12 cellular contexts compared by ENCODE assay signal in the genomic region with DNA sequence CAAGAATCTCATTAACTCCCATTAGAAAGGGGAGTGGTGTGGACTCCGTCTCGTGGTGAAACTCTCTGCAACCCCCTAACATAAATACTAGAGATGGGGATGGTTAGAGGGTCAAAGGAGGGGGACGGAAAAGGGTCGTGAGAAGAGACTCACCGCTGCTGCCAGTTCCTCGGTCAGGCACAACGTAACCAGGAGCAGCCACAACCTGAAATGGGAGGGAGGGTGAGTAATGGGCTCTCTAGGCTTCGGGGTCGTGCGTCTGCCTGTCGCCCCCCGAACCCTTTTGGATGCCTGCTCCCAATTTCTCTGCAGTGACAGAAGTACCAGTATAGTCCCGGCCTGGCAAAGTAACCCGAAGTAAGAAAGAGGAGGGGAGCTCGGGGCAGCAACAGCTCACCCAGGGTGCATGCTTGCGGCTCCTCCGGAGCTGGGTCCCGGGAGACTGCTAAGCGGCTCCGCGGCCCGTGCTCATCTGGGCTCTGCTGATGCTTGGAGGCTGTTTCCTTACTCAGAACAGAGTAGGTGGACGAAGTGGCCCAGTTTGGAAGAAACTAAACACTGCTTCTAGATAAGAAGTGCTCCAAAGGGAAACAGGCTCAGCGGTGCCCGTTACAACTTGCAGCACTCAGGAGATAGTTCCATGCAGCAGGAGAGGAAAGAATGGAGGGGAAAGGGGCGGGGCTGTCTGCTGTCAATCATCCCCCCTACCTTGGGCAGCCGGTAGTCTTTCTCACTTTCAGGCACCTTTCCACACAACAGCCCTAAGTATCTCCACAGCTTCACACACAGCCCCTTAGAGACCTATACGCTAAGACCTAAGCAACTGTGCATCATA. TPM values are rescaled to one million over a fixed set of nuclear protein-coding genes. Genes with fewer than 3 reads are reported as not detected.
A peak's percentile ranks its signal among the peaks of the same experiment; 100 is the strongest.
DNase-seq lines count a peak whose midpoint lies in the region; ATAC-seq, FAIRE-seq and TF ChIP-seq lines count a peak whose summit lies in the region.
"Had no signal": no experiment of that assay in that cellular context is flagged by ENCODE, and none has a peak within 500 bp of the region (broad histone marks: within the 10 kb centered on the region; RNA-seq: fewer than 3 reads in every experiment).

Gene COL4A6 (minus strand): TSS at position 634 of the 835 bp plus-strand sequence. CDS start 226 bp downstream, at position 408.

- H2BK12ac ChIP-seq in mesenchymal stem cell (ENCODE audit: low read length in 2 of 2): peak within 1 kb of the TSS in 1 of 2 experiments; percentile 34

- POLR2A ChIA-PET in endothelial cell of umbilical vein (lab: Charles Lee): no interaction called here

- H3K9ac ChIP-seq in endothelial cell of umbilical vein (replicated peaks; ENCODE audit: extremely low read depth, insufficient read depth, low read length) (no peak within 1 kb of the TSS), mesenchymal stem cell (ENCODE audit: low read length) (peak within 1 kb of the TSS; percentile 8)
- H3K9ac ChIP-seq: BLaER1 treated with 17β-estradiol and CSF1 and Interleukin-3, amounts not matched to agents 10 nM and 100 nM had no signal

- H3K9me1 ChIP-seq in endothelial cell of umbilical vein (replicated peaks; ENCODE audit: control insufficient read depth, extremely low read depth, insufficient read depth, low read length): no peaks in the 10 kb centered on the region

- H3K27me3 ChIP-seq in endothelial cell of umbilical vein (ENCODE audit: control insufficient read depth in 2 of 2, insufficient read depth in 2 of 2, low read length in 2 of 2) (peaks cover 0 to 2% of the 10 kb centered on the region in 2 experiments), mesenchymal stem cell (ENCODE audit: control insufficient read depth in 1 of 2, insufficient read depth in 1 of 2, low read length in 2 of 2) (peaks cover 0 to 41% of the 10 kb centered on the region in 2 experiments)

- H4K8ac ChIP-seq in mesenchymal stem cell (ENCODE audit: low read length): no peak within 1 kb of the TSS

- DNase-seq in NB4 (ENCODE audit: low read depth): peak; percentile 2
- DNase-seq in endothelial cell of umbilical vein (ENCODE audit: low read depth, low spot score): peak; percentile 26
- peak; percentile 37 for DNase-seq in mesenchymal stem cell
- DNase-seq in GM20000 (ENCODE audit: low spot score): no peak
- DNase-seq in RPMI8226: no peak
- DNase-seq: activated effector memory CD4-positive, alpha-beta T cell treated with Interleukin-2 at 50 U/mL for 16 hours; NCI-H82; occipital lobe had no signal

- dilution Hi-C loops in endothelial cell of umbilical vein (cut with MboI; ENCODE audit: extremely low pct_ligation_motif_present, low sequenced_read_pairs): no loop called here

- H3K4me3 ChIP-seq in NB4 (ENCODE audit: low read depth, low read length) (no peak within 1 kb of the TSS), endothelial cell of umbilical vein (replicated peaks in 1 of 3; ENCODE audit: insufficient read depth in 1 of 3, low read depth in 1 of 3, low read length in 3 of 3) (peak within 1 kb of the TSS; percentile 6 to 66 (median 36)), mesenchymal stem cell (ENCODE audit: insufficient read depth in 1 of 2, low read depth in 1 of 2, low read length in 2 of 2) (peak within 1 kb of the TSS; percentile 34 to 77)
- H3K4me3 ChIP-seq: BLaER1 treated with 17β-estradiol and CSF1 and Interleukin-3, amounts not matched to agents 10 nM and 100 nM had no signal

- H3K36me3 ChIP-seq in endothelial cell of umbilical vein (ENCODE audit: control insufficient read depth in 2 of 2, extremely low read depth in 1 of 2, insufficient read depth in 2 of 2, low read length in 2 of 2) (no peaks in the 10 kb centered on the region), mesenchymal stem cell (ENCODE audit: control insufficient read depth in 1 of 2, insufficient read depth in 2 of 2, low read depth in 1 of 2, low read length in 2 of 2) (no peaks in the 10 kb centered on the region)
- H3K36me3 ChIP-seq: BLaER1 treated with 17β-estradiol and CSF1 and Interleukin-3, amounts not matched to agents 10 nM and 100 nM had no signal

- peaks cover 8% of the 10 kb centered on the region for H3K4me1 ChIP-seq in endothelial cell of umbilical vein (ENCODE audit: control insufficient read depth, extremely low read depth, insufficient read depth, low read length)
- H3K4me1 ChIP-seq in mesenchymal stem cell (ENCODE audit: control insufficient read depth, insufficient read depth, low read depth, low read length): no peaks in the 10 kb centered on the region
- H3K4me1 ChIP-seq: BLaER1 treated with 17β-estradiol and CSF1 and Interleukin-3, amounts not matched to agents 10 nM and 100 nM had no signal

- H3K79me2 ChIP-seq in endothelial cell of umbilical vein (ENCODE audit: control insufficient read depth, insufficient read depth, low read length): peaks cover 7% of the 10 kb centered on the region

- no peak within 1 kb of the TSS for H2AK5ac ChIP-seq in mesenchymal stem cell (ENCODE audit: low read length, severe bottlenecking)

- H3K4me2 ChIP-seq in endothelial cell of umbilical vein (ENCODE audit: insufficient read depth, low read length) (peak within 1 kb of the TSS; percentile 97), mesenchymal stem cell (ENCODE audit: low read length, poor library complexity, severe bottlenecking) (peak within 1 kb of the TSS; percentile 80)
- H3K4me2 ChIP-seq: BLaER1 treated with 17β-estradiol and CSF1 and Interleukin-3, amounts not matched to agents 10 nM and 100 nM had no signal

- H3K4ac ChIP-seq in mesenchymal stem cell (ENCODE audit: low read depth in 1 of 2, low read length in 2 of 2): peak within 1 kb of the TSS in 1 of 2 experiments; percentile 17

- TF ChIP-seq POLR2A in NB4 (IDR thresholded peaks at IDR 0.05; ENCODE audit: extremely low read depth, insufficient read length): no peak
- TF ChIP-seq POLR2A in endothelial cell of umbilical vein (IDR thresholded peaks at IDR 0.05; ENCODE audit: low read depth, low read length): no peak

- FAIRE-seq in endothelial cell of umbilical vein (lab: Jason Lieb, UNC): no peak

- H3K9me3 ChIP-seq in endothelial cell of umbilical vein (replicated peaks; ENCODE audit: control insufficient read depth, insufficient read depth, low read length) (no peaks in the 10 kb centered on the region), mesenchymal stem cell (ENCODE audit: control insufficient read depth, low read length) (no peaks in the 10 kb centered on the region)
- H3K9me3 ChIP-seq: BLaER1 treated with 17β-estradiol and CSF1 and Interleukin-3, amounts not matched to agents 10 nM and 100 nM had no signal

- H2AFZ ChIP-seq in endothelial cell of umbilical vein (ENCODE audit: low read depth, low read length) (peak within 1 kb of the TSS; percentile 95), mesenchymal stem cell (ENCODE audit: low read depth, low read length) (no peak within 1 kb of the TSS)

- TF ChIP-seq CTCF in 22Rv1 (IDR thresholded peaks at IDR 0.05) (no peak), NB4 (IDR thresholded peaks at IDR 0.05; ENCODE audit: low read depth, low read length) (no peak), endothelial cell of umbilical vein (IDR thresholded peaks at IDR 0.05; ENCODE audit: extremely low read depth in 1 of 2, insufficient read depth in 1 of 2, low read depth in 1 of 2, low read length in 2 of 2) (no peak), GM20000 (IDR thresholded peaks at IDR 0.05; ENCODE audit: extremely low read depth, missing control alignments) (no peak)

- H2BK15ac ChIP-seq in mesenchymal stem cell (ENCODE audit: low read depth, poor library complexity, severe bottlenecking): no peak within 1 kb of the TSS

- H2BK120ac ChIP-seq in mesenchymal stem cell (ENCODE audit: low read depth, low read length): no peak within 1 kb of the TSS

- no TSS peak for BruUV-seq in endothelial cell of umbilical vein (replicated peaks; lab: Mats Ljungman, UMichigan)

- no peak within 1 kb of the TSS for H4K91ac ChIP-seq in mesenchymal stem cell (ENCODE audit: low read length)

- 2% methylated on average over 23 of the region's 28 CpGs for WGBS in mesenchymal stem cell

- H3K79me1 ChIP-seq in mesenchymal stem cell (replicated peaks; ENCODE audit: low read length, poor library complexity, severe bottlenecking): no peaks in the 10 kb centered on the region

- no peak within 1 kb of the TSS for H3K23ac ChIP-seq in mesenchymal stem cell (ENCODE audit: low read length in 2 of 2)

- peak within 1 kb of the TSS; percentile 70 for H3K27ac ChIP-seq in 22Rv1
- H3K27ac ChIP-seq in endothelial cell of umbilical vein (ENCODE audit: insufficient read depth, low read depth, low read length): no peak within 1 kb of the TSS
- H3K27ac ChIP-seq in mesenchymal stem cell (ENCODE audit: low read length, poor library complexity, severe bottlenecking): peak within 1 kb of the TSS; percentile 87
- H3K27ac ChIP-seq: BLaER1 treated with 17β-estradiol and CSF1 and Interleukin-3, amounts not matched to agents 10 nM and 100 nM had no signal

- peak within 1 kb of the TSS in 1 of 2 experiments; percentile 60 for H3K18ac ChIP-seq in mesenchymal stem cell (ENCODE audit: low read depth in 1 of 2, low read length in 2 of 2)

- intact Hi-C loops in endothelial cell of umbilical vein (cut with micrococcal nuclease): no loop called here

- ATAC-seq in GM18861 (IDR thresholded peaks at IDR 0.05; ENCODE audit: unreplicated experiment): no peak
- ATAC-seq in HG02870 (IDR thresholded peaks at IDR 0.05; ENCODE audit: unreplicated experiment): no peak

- H4K20me1 ChIP-seq in endothelial cell of umbilical vein (replicated peaks; ENCODE audit: control insufficient read depth, extremely low read depth, insufficient read depth, low read length): no peaks in the 10 kb centered on the region

- CTCF ChIA-PET in endothelial cell of umbilical vein (lab: Charles Lee): no interaction called here

- H2BK5ac ChIP-seq in mesenchymal stem cell (ENCODE audit: low read depth, low read length, poor library complexity, severe bottlenecking): no peak within 1 kb of the TSS

- no peak within 1 kb of the TSS for H3K14ac ChIP-seq in mesenchymal stem cell (ENCODE audit: low read length in 2 of 2)

TF ChIP-seq in endothelial cell of umbilical vein, 7 proteins besides CTCF, POLR2A, EP300 and RAD21 (continues in another document):
- TF ChIP-seq FOS (IDR thresholded peaks at IDR 0.05; ENCODE audit: borderline replicate concordance, insufficient read depth, low read length) (no peak), GATA2 (IDR thresholded peaks at IDR 0.05; ENCODE audit: insufficient read depth, insufficient read length, low read depth, low read length) (no peak)

RNA-seq across cellular contexts. Expression of gene COL4A6, which starts in this region (rescaled TPM):
- 0.49 and 0.92 TPM in 2 replicates for total RNA-seq in endothelial cell of umbilical vein
- 0.33 and 0.62 TPM in 2 replicates for polyA plus RNA-seq in endothelial cell of umbilical vein
- polyA plus RNA-seq in endothelial cell of umbilical vein (2011; cell fraction: cytosol; rRNA removed): 0.80 and 0.89 TPM in 2 replicates
- polyA plus RNA-seq in endothelial cell of umbilical vein (2011; cell fraction: nucleus; rRNA removed): 2.7 and 3.1 TPM in 2 replicates
- polyA plus RNA-seq in endothelial cell of umbilical vein (2012): 2.0 and 2.6 TPM in 2 replicates
- 0.70 and 0.75 TPM in 2 replicates for polyA minus RNA-seq in endothelial cell of umbilical vein
- 19.7 TPM for polyA minus RNA-seq in endothelial cell of umbilical vein (2011; cell fraction: cytosol; rRNA and poly(A)+ RNA removed)
- polyA minus RNA-seq in endothelial cell of umbilical vein (2011; cell fraction: nucleus; rRNA and poly(A)+ RNA removed): 0.82 and 1.9 TPM in 2 replicates
- 17.0 TPM for polyA plus RNA-seq in mesenchymal stem cell (2013, experiment 1 of 2)
- 17.2 TPM for polyA plus RNA-seq in mesenchymal stem cell (2013, experiment 2 of 2)

Comparison
In these comparisons a context has a peak if more than half of its experiments do, and no peak if none do; other contexts are left out.
1. DNase-seq: peak in NB4 (single experiment), endothelial cell of umbilical vein (single experiment) and mesenchymal stem cell (single experiment); none in GM20000 (single experiment) and RPMI8226 (single experiment).